Comparison of ENCODE assay signal across 8 cellular contexts in genomic region chr1:202807926-202808757, GRCh38. TPM values are rescaled to one million over a fixed set of nuclear protein-coding genes. Genes with fewer than 3 reads are reported as not detected.
DNase-seq lines count a peak whose midpoint lies in the region; ATAC-seq, FAIRE-seq and TF ChIP-seq lines count a peak whose summit lies in the region.

KDM5B (minus strand) TSS chr1:202808421; CDS start chr1:202808305, 116 bp downstream.

- H3K9me3 ChIP-seq in AG04450 (ENCODE audit: control insufficient read depth, insufficient read depth, low read length) (no peaks in the 10 kb centered on the region; the same call in 1 of the 2 replicates), OCI-LY3 (ENCODE audit: insufficient read depth, low read length) (no peaks in the 10 kb centered on the region)

- no peak for TF ChIP-seq CTCF in AG04450 (IDR thresholded peaks at IDR 0.05; ENCODE audit: low read depth, low read length)
- TF ChIP-seq CTCF in OCI-LY3 (IDR thresholded peaks at IDR 0.05; ENCODE audit: low read depth, low read length): no peak
- TF ChIP-seq CTCF in epithelial cell of proximal tubule (conservative IDR thresholded peaks at IDR 0.05; ENCODE audit: low read depth, low read length): no peak

- H3K4me2 ChIP-seq in OCI-LY3 (ENCODE audit: low read length): peak within 1 kb of the TSS; percentile 85

- H3K9ac ChIP-seq in OCI-LY3 (ENCODE audit: low read length): peak within 1 kb of the TSS; percentile 90

- peaks cover 27% of the 10 kb centered on the region for H3K4me1 ChIP-seq in OCI-LY3 (ENCODE audit: low read length)

- peak; percentile 96 for TF ChIP-seq POLR2A in H54 (IDR thresholded peaks at IDR 0.05; ENCODE audit: low read depth, low read length)

- H3K4me3 ChIP-seq in AG04450 (ENCODE audit: low read depth, low read length): peak within 1 kb of the TSS; percentile 90
- peak within 1 kb of the TSS; percentile 97 for H3K4me3 ChIP-seq in OCI-LY3 (ENCODE audit: low read length)
- peak within 1 kb of the TSS; percentile 91 for H3K4me3 ChIP-seq in epithelial cell of proximal tubule (ENCODE audit: low read depth, low read length)

- peaks cover 18% of the 10 kb centered on the region; the same call in 1 of the 2 replicates for H4K20me1 ChIP-seq in OCI-LY3 (ENCODE audit: insufficient read depth, low read length)

- CTCF ChIA-PET in AG04450 (lab: Charles Lee): interaction anchor here (0.6 kb wide), 1 partner anchor 72 kb away, joined by 8 read pairs; no protein-coding TSS in a partner anchor

- FAIRE-seq in H54 (lab: Jason Lieb, UNC): no peak

- H3K27ac ChIP-seq in AG04450 (ENCODE audit: low read depth, low read length): peak within 1 kb of the TSS; percentile 39
- peak within 1 kb of the TSS; percentile 56 for H3K27ac ChIP-seq in OCI-LY3 (ENCODE audit: low read length)

- H2AFZ ChIP-seq in OCI-LY3 (ENCODE audit: low read depth, low read length): peak within 1 kb of the TSS; percentile 62

- POLR2A ChIA-PET in AG04450 (lab: Yijun Ruan, JAX): interaction anchor here (0.6 to 0.9 kb wide), 3 partner anchors 27 to 85 kb away, joined by 3 to 9 read pairs (median 4); partner anchors contain the start of gene RABIF

- H3K36me3 ChIP-seq in OCI-LY3 (replicated peaks; ENCODE audit: low read depth, low read length): no peaks in the 10 kb centered on the region

- H3K79me2 ChIP-seq in OCI-LY3 (ENCODE audit: low read length): peaks cover 50% of the 10 kb centered on the region

- DNase-seq in AG04450 (ENCODE audit: low read depth, low spot score) (peak; percentile 64), H54 (ENCODE audit: insufficient read length, low spot score) (peak; percentile 81), activated T-cell treated with anti-CD3 and anti-CD28 coated beads for 48 hours (ENCODE audit: low read depth) (peak; percentile 69), epithelial cell of proximal tubule (ENCODE audit: low read depth) (no peak), middle frontal gyrus (ENCODE audit: extremely low spot score, low spot score) (peak; percentile 30)
- peak; percentile 55 to 60 for DNase-seq in stimulated activated CD8-positive, alpha-beta memory T cell treated with anti-CD3 and anti-CD28 coated beads, Interleukin-2, amount 100 ng/mL, for 48 hours (ENCODE audit: low read depth in 2 of 2)

- H3K27me3 ChIP-seq in AG04450 (ENCODE audit: control insufficient read depth, insufficient read depth, low read length): no peaks in the 10 kb centered on the region
- H3K27me3 ChIP-seq in OCI-LY3 (ENCODE audit: low read depth, low read length): peaks cover 25% of the 10 kb centered on the region

- no peak for ATAC-seq in GM18511 (IDR thresholded peaks at IDR 0.05; ENCODE audit: unreplicated experiment)

RNA-seq across cellular contexts. Expression of gene KDM5B, which starts in this region (rescaled TPM):
- 62.7 and 79.1 TPM in 2 replicates for polyA plus RNA-seq in AG04450 (2011; rRNA removed)
- 150 and 202 TPM in 2 replicates for polyA minus RNA-seq in AG04450 (2011; rRNA and poly(A)+ RNA removed)
- total RNA-seq in epithelial cell of proximal tubule: 18.6 and 46.2 TPM in 2 replicates
